Comparison of ENCODE assay signal across 17 cellular contexts in the genomic region with DNA sequence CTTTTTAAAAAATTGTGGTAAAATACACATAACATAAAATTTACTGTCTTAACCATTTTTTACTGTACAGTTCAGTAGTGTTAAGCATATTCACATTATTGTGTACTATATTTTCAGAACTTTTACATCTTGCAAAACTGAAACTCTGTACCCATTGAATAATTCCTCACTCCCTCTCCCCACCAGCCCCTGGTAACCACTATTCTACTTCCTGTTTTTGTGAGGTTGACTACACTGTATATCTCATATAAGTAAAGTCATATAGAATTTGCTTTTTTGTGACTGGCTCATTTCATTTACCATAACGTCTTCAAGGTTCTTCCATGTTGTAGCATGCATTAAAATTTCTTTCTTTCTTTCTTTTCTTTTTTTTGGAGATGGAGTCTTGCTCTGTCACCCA.
DNase-seq lines count a peak whose midpoint lies in the region; ATAC-seq and TF ChIP-seq lines count a peak whose summit lies in the region.
"Had no signal": no experiment of that assay in that cellular context is flagged by ENCODE, and none has a peak within 500 bp of the region (broad histone marks: within the 10 kb centered on the region; RNA-seq: fewer than 3 reads in every experiment).

No MANE protein-coding gene starts in this region.

- no peaks in the 10 kb centered on the region for H3K9me3 ChIP-seq in uterus
- H3K9me3 ChIP-seq: Caco-2, gastrocnemius medialis, ovary had no signal

- peaks cover 18 to 29% (median 20%) of the 10 kb centered on the region in 3 donors for H3K36me3 Mint-ChIP-seq in immature natural killer cell

- H3K9me3 Mint-ChIP-seq in immature natural killer cell, result no peaks in the 10 kb centered on the region

- TF ChIP-seq CTCF in uterus (IDR thresholded peaks at IDR 0.05), result no peak

- DNase-seq in activated CD4-positive, CD25-positive, alpha-beta regulatory T cell treated with anti-CD3 and anti-CD28 coated beads, Interleukin-2, amount 50 U/mL, for 72 hours, result no peak
- DNase-seq in OCI-M1 (lab: John Stamatoyannopoulos, UW), result peak; percentile 49
- DNase-seq in immature natural killer cell, result no peak
- no peak for DNase-seq in NK-92 (lab: John Stamatoyannopoulos, UW; ENCODE audit: unreplicated experiment)
- DNase-seq in occipital lobe (lab: John Stamatoyannopoulos, UW), result no peak
- DNase-seq in uterus, result no peak
- DNase-seq: 8988T, Caco-2, caudate nucleus, gastrocnemius medialis, Karpas-422, mesendoderm, NCI-H2029, ovary had no signal

- TF ChIP-seq POLR2A in uterus (IDR thresholded peaks at IDR 0.05), result no peak

- intact Hi-C loops in uterus (cut with DNase I; ENCODE audit: low total_unique reads), result no loop called here

- no peaks in the 10 kb centered on the region for H3K4me1 ChIP-seq in uterus
- H3K4me1 ChIP-seq: Caco-2 had no signal

- H3K4me1 Mint-ChIP-seq in immature natural killer cell, result peaks cover 31 to 41% of the 10 kb centered on the region in 2 donors

- peaks cover 0 to 2% (median 0%) of the 10 kb centered on the region in 3 donors for H3K27me3 Mint-ChIP-seq in immature natural killer cell (ENCODE audit: low read depth in 3 of 3)

- H3K27me3 ChIP-seq in uterus, result no peaks in the 10 kb centered on the region
- H3K27me3 ChIP-seq: gastrocnemius medialis, ovary had no signal

- H3K36me3 ChIP-seq in uterus, result no peaks in the 10 kb centered on the region
- H3K36me3 ChIP-seq: ovary had no signal

- peak overlapping the region; percentile 64 to 87 (median 74) for H3K27ac Mint-ChIP-seq in immature natural killer cell

- no peak overlapping the region for H3K4me3 ChIP-seq in uterus
- H3K4me3 ChIP-seq: gastrocnemius medialis, ovary, skin epidermis had no signal

- ATAC-seq in activated CD4-positive, CD25-positive, alpha-beta regulatory T cell treated with anti-CD3 and anti-CD28 coated beads, Interleukin-2, amount 50 U/mL, for 24 hours, result peak; percentile 58 to 72
- ATAC-seq in HG02642 (IDR thresholded peaks at IDR 0.05; ENCODE audit: poor library complexity, unreplicated experiment), result peak; percentile 47
- ATAC-seq: gastrocnemius medialis had no signal

- H3K27ac ChIP-seq in uterus, result no peak overlapping the region
- H3K27ac ChIP-seq: gastrocnemius medialis, ovary, skin epidermis had no signal

- H3K4me3 Mint-ChIP-seq in immature natural killer cell, result peak overlapping the region; percentile 5 to 61 (median 54)
